9 cellular contexts compared by ENCODE assay signal in genomic region chr15:40807888-40808194, GRCh38. TPM values are rescaled to one million over a fixed set of nuclear protein-coding genes. Genes with fewer than 3 reads are reported as not detected.
A peak's percentile ranks its signal among the peaks of the same experiment; 100 is the strongest.
DNase-seq lines count a peak whose midpoint lies in the region; ATAC-seq and TF ChIP-seq lines count a peak whose summit lies in the region.
"Had no signal": no experiment of that assay in that cellular context is flagged by ENCODE, and none has a peak within 500 bp of the region (broad histone marks: within the 10 kb centered on the region; RNA-seq: fewer than 3 reads in every experiment).

No MANE protein-coding gene starts in this region.

- peaks cover 17 to 37% (median 25%) of the 10 kb centered on the region in 7 donors for H3K4me1 Mint-ChIP-seq in naive thymus-derived CD4-positive, alpha-beta T cell

- H3K27me3 Mint-ChIP-seq in naive thymus-derived CD4-positive, alpha-beta T cell, result no peaks in the 10 kb centered on the region

- H3K27ac ChIP-seq in AG04450 (ENCODE audit: low read depth, low read length), result no peak overlapping the region
- peak overlapping the region; percentile 32 for H3K27ac ChIP-seq in cingulate gyrus (ENCODE audit: low read depth, low read length)
- peak overlapping the region; percentile 95 for H3K27ac ChIP-seq in naive thymus-derived CD4-positive, alpha-beta T cell (ENCODE audit: low read depth, low read length)

- peak overlapping the region; percentile 98 for H3K4me3 ChIP-seq in AG04450 (ENCODE audit: low read depth, low read length)
- H3K4me3 ChIP-seq in naive thymus-derived CD4-positive, alpha-beta T cell (ENCODE audit: low read length), result peak overlapping the region; percentile 99

- peaks cover 14 to 16% of the 10 kb centered on the region in 2 donors for H3K4me1 ChIP-seq in naive thymus-derived CD4-positive, alpha-beta T cell (ENCODE audit: control insufficient read depth in 2 of 2, insufficient read depth in 2 of 2, low read length in 2 of 2)

- TF ChIP-seq CTCF in AG04450 (IDR thresholded peaks at IDR 0.05; ENCODE audit: low read depth, low read length), result no peak

- no peak for ATAC-seq in naive thymus-derived CD4-positive, alpha-beta T cell
- ATAC-seq in HG03175 (IDR thresholded peaks at IDR 0.05; ENCODE audit: unreplicated experiment), result no peak

- no peaks in the 10 kb centered on the region for H3K9me3 Mint-ChIP-seq in naive thymus-derived CD4-positive, alpha-beta T cell

- peaks cover 0 to 21% (median 4%) of the 10 kb centered on the region in 3 experiments for H3K36me3 ChIP-seq in naive thymus-derived CD4-positive, alpha-beta T cell (ENCODE audit: control insufficient read depth in 2 of 3, insufficient read depth in 3 of 3, low read length in 3 of 3)

- H3K27me3 ChIP-seq in AG04450 (ENCODE audit: control insufficient read depth, insufficient read depth, low read length), result no peaks in the 10 kb centered on the region
- no peaks in the 10 kb centered on the region for H3K27me3 ChIP-seq in naive thymus-derived CD4-positive, alpha-beta T cell (ENCODE audit: control insufficient read depth in 2 of 2, insufficient read depth in 2 of 2, low read length in 2 of 2)

- peaks cover 0 to 16% (median 9%) of the 10 kb centered on the region in 5 donors for H3K36me3 Mint-ChIP-seq in naive thymus-derived CD4-positive, alpha-beta T cell

- H3K9me3 ChIP-seq in AG04450 (ENCODE audit: control insufficient read depth, insufficient read depth, low read length), result no peaks in the 10 kb centered on the region; the same call in 1 of the 2 replicates
- H3K9me3 ChIP-seq in naive thymus-derived CD4-positive, alpha-beta T cell (ENCODE audit: control insufficient read depth in 2 of 3, low read length in 3 of 3), result no peaks in the 10 kb centered on the region

- peak overlapping the region in 7 of 9 donors; percentile 72 to 96 (median 94) for H3K27ac Mint-ChIP-seq in naive thymus-derived CD4-positive, alpha-beta T cell

- peak overlapping the region; percentile 92 to 98 (median 96) for H3K4me3 Mint-ChIP-seq in naive thymus-derived CD4-positive, alpha-beta T cell

- intact Hi-C loops in naive thymus-derived CD4-positive, alpha-beta T cell (cut with micrococcal nuclease), result loop anchor here (1.0 to 10.0 kb wide), 20 partner anchors 25 to 1026 kb away; partner anchors contain the start of genes CHAC1 (in 2 of the 2), GCHFR (in 2 of the 2), KNL1 (in 2 of the 2) and RAD51 (in 2 of the 2)

- POLR2A ChIA-PET in AG04450 (lab: Yijun Ruan, JAX), result no interaction called here
- POLR2A ChIA-PET in naive thymus-derived CD4-positive, alpha-beta T cell (lab: Charles Lee), result interaction anchor here (1.3 to 2.3 kb wide), 5 partner anchors 56 to 525 kb away, joined by 3 to 14 read pairs (median 4); partner anchors contain the start of genes KNL1, NUSAP1, OIP5 and RAD51

- CTCF ChIA-PET in AG04450 (lab: Charles Lee), result interaction anchor here (0.6 kb wide), 1 partner anchor 59 kb away, joined by 3 read pairs; no protein-coding TSS in a partner anchor
- CTCF ChIA-PET in naive thymus-derived CD4-positive, alpha-beta T cell (lab: Charles Lee), result interaction anchor here (0.5 kb wide), 1 partner anchor 46 kb away, joined by 3 read pairs; no protein-coding TSS in a partner anchor

- TF ChIP-seq RAD21 in Ishikawa (IDR thresholded peaks at IDR 0.05; ENCODE audit: low read depth), result no peak

- TF ChIP-seq EP300 in Ishikawa (IDR thresholded peaks at IDR 0.05; ENCODE audit: borderline replicate concordance), result no peak

- DNase-seq in AG04450 (ENCODE audit: low read depth, low spot score), result no peak
- DNase-seq in naive thymus-derived CD4-positive, alpha-beta T cell, result no peak
- no peak for DNase-seq in putamen (ENCODE audit: low spot score)
- DNase-seq in stimulated activated CD4-positive, alpha-beta T cell treated with anti-CD3 and anti-CD28 coated beads, Interleukin-2, amount 100 ng/mL, for 24 hours, result no peak
- no peak for DNase-seq in activated CD8-positive, alpha-beta memory T cell treated with anti-CD3 and anti-CD28 coated beads, Interleukin-2, amount 50 U/mL, for 48 hours

TF ChIP-seq in Ishikawa, 13 proteins besides CTCF, POLR2A, EP300 and RAD21:
- TF ChIP-seq YY1 (IDR thresholded peaks at IDR 0.05; ENCODE audit: low read depth), result no peak
- TF ChIP-seq TAF1 (IDR thresholded peaks at IDR 0.05; ENCODE audit: low read depth), result no peak
- no peak for TF ChIP-seq ZBTB7A (IDR thresholded peaks at IDR 0.05; ENCODE audit: low read depth)
- TF ChIP-seq TCF12 (IDR thresholded peaks at IDR 0.05; ENCODE audit: low read depth), result no peak
- TF ChIP-seq USF1 (IDR thresholded peaks at IDR 0.05), result no peak
- no peak for TF ChIP-seq TEAD4 (IDR thresholded peaks at IDR 0.05)
- 0 out of 2 replicates have a peak, but pooled peaks have one; percentile 11 for TF ChIP-seq MAX (IDR thresholded peaks at IDR 0.05)
TF ChIP-seq in Ishikawa: peak in this region for 1.

RNA-seq across cellular contexts. Expression of gene DNAJC17, which starts 0.6 kb away (rescaled TPM):
- polyA plus RNA-seq in AG04450 (2011; rRNA removed), result 25.8 and 31.7 TPM in 2 replicates
- 30.8 and 42.7 TPM in 2 replicates for polyA minus RNA-seq in AG04450 (2011; rRNA and poly(A)+ RNA removed)
- 10 to 100 TPM; 28.8 to 50.9 (median 36.7) TPM for total RNA-seq in naive thymus-derived CD4-positive, alpha-beta T cell
- polyA plus RNA-seq in naive thymus-derived CD4-positive, alpha-beta T cell, result 10 to 100 TPM; 31.0 to 35.5 TPM

RNA-seq across cellular contexts. Expression of gene ZFYVE19, which starts 1.0 kb away (rescaled TPM):
- 15.6 and 20.3 TPM in 2 replicates for polyA plus RNA-seq in AG04450 (2011; rRNA removed)
- 16.9 and 17.0 TPM in 2 replicates for polyA minus RNA-seq in AG04450 (2011; rRNA and poly(A)+ RNA removed)
- 10 to 100 TPM; 17.9 to 31.9 (median 30.5) TPM for total RNA-seq in naive thymus-derived CD4-positive, alpha-beta T cell
- polyA plus RNA-seq in naive thymus-derived CD4-positive, alpha-beta T cell, result 10 to 100 TPM; 15.7 to 22.7 TPM

RNA-seq across cellular contexts. Expression of gene PPP1R14D, which starts 20.7 kb away (rescaled TPM):
- not detected in 2 replicates for polyA plus RNA-seq in AG04450 (2011; rRNA removed)
- polyA minus RNA-seq in AG04450 (2011; rRNA and poly(A)+ RNA removed), result not detected in 2 replicates
- total RNA-seq in naive thymus-derived CD4-positive, alpha-beta T cell, result not detected
- polyA plus RNA-seq in naive thymus-derived CD4-positive, alpha-beta T cell, result not detected
- total RNA-seq: sciatic nerve had no signal

RNA-seq across cellular contexts. Expression of gene SPINT1, which starts 36.0 kb away (rescaled TPM):
- polyA plus RNA-seq in AG04450 (2011; rRNA removed), result 0.87 and 0.94 TPM in 2 replicates
- polyA minus RNA-seq in AG04450 (2011; rRNA and poly(A)+ RNA removed), result 2.3 and 3.2 TPM in 2 replicates
- 1 to 10 TPM in 4 of 5 experiments, under 1 TPM in 1; 1.00 to 8.9 (median 3.6) TPM for total RNA-seq in naive thymus-derived CD4-positive, alpha-beta T cell
- 1 to 10 TPM; 2.0 to 4.2 TPM for polyA plus RNA-seq in naive thymus-derived CD4-positive, alpha-beta T cell

RNA-seq across cellular contexts. Expression of gene C15orf62, which starts 38.1 kb away (rescaled TPM):
- polyA plus RNA-seq in AG04450 (2011; rRNA removed), result 0.05 TPM in 2 replicates
- 0.14 TPM in 1 of 2 replicates, not detected in the other for polyA minus RNA-seq in AG04450 (2011; rRNA and poly(A)+ RNA removed)
- 1 to 10 TPM in 3 of 5 experiments, under 1 TPM in 2; 0.73 to 2.8 (median 1.3) TPM for total RNA-seq in naive thymus-derived CD4-positive, alpha-beta T cell
- polyA plus RNA-seq in naive thymus-derived CD4-positive, alpha-beta T cell, result under 1 TPM; 0.35 to 0.67 TPM
